In genomic region chr12:678747-679712, GRCh38 we compare ENCODE assay signal across 18 cellular contexts. TPM values are rescaled to one million over a fixed set of nuclear protein-coding genes. Genes with fewer than 3 reads are reported as not detected.
DNase-seq lines count a peak whose midpoint lies in the region; ATAC-seq, FAIRE-seq and TF ChIP-seq lines count a peak whose summit lies in the region.
"Had no signal": no experiment of that assay in that cellular context is flagged by ENCODE, and none has a peak within 500 bp of the region (broad histone marks: within the 10 kb centered on the region; RNA-seq: fewer than 3 reads in every experiment).

No MANE protein-coding gene starts in this region.

- H3K4me1 ChIP-seq in IMR-90 (ENCODE audit: control insufficient read depth, insufficient read depth, low read length) (no peaks in the 10 kb centered on the region), K562 (replicated peaks in 1 of 2; ENCODE audit: control insufficient read depth in 2 of 2, insufficient read depth in 2 of 2, low read length in 2 of 2) (peaks cover 0 to 5% of the 10 kb centered on the region in 2 experiments; a peak in 3 of 5 replicates)

- POLR2A ChIA-PET in IMR-90 (lab: Charles Lee; ENCODE audit: unreplicated experiment) = no interaction called here
- POLR2A ChIA-PET in K562 (lab: Yijun Ruan, JAX) = interaction anchor here (0.7 kb wide), 1 partner anchor 26 kb away, joined by 3 read pairs; no protein-coding TSS in a partner anchor

- no peak for TF ChIP-seq CTCF in IMR-90 (conservative IDR thresholded peaks at IDR 0.05; ENCODE audit: low read depth, low read length)
- TF ChIP-seq CTCF in K562 (IDR thresholded peaks at IDR 0.05 in 2 of 3, conservative IDR thresholded peaks at IDR 0.05 in 1 of 3; ENCODE audit: insufficient read depth in 2 of 3, low read depth in 1 of 3, low read length in 3 of 3) = no peak

- H3K9ac ChIP-seq in IMR-90 (ENCODE audit: low read depth, low read length) = no peak overlapping the region
- H3K9ac ChIP-seq in K562 (ENCODE audit: insufficient read depth in 1 of 2, low read depth in 2 of 2, low read length in 2 of 2) = no peak overlapping the region

- H3K9me1 ChIP-seq in IMR-90 (ENCODE audit: insufficient read depth, low read length) (no peaks in the 10 kb centered on the region), K562 (ENCODE audit: control insufficient read depth, insufficient read depth, low read length) (no peaks in the 10 kb centered on the region)

- whole genome bisulfite sequencing in IMR-90 (ENCODE audit: extremely low coverage in 2 of 2, insufficient read length in 1 of 2), 2 experiments = 80% methylated on average over 9 of the region's 17 CpGs; no CpG with 5 or more reads in 1 of the 2 experiments
- 51% methylated on average over 16 of the region's 17 CpGs for WGBS in K562 (ENCODE audit: insufficient coverage, low coverage, missing lambda C conversion rate)

- H3K79me2 ChIP-seq in K562 (ENCODE audit: control insufficient read depth, insufficient read depth, low read length) = no peaks in the 10 kb centered on the region

- peak overlapping the region; percentile 27 for H2AFZ ChIP-seq in IMR-90 (replicated peaks; ENCODE audit: low read length, poor library complexity)
- H2AFZ ChIP-seq in K562 (ENCODE audit: low read depth, low read length) = peak overlapping the region; percentile 44; the same call in 1 of the 2 replicates

- no peak overlapping the region for H2BK20ac ChIP-seq in IMR-90 (ENCODE audit: low read depth, low read length)

- TF ChIP-seq POLR2A in IMR-90 (IDR thresholded peaks at IDR 0.05; ENCODE audit: low read depth, low read length) (no peak), K562 (conservative IDR thresholded peaks at IDR 0.05) (no peak), erythroblast (IDR thresholded peaks at IDR 0.05; ENCODE audit: low read length) (no peak)

- H2BK15ac ChIP-seq in IMR-90 (ENCODE audit: low read depth, low read length) = no peak overlapping the region

- H3K4ac ChIP-seq in IMR-90 (ENCODE audit: low read depth, low read length) = no peak overlapping the region

- no peak overlapping the region for H2AK5ac ChIP-seq in IMR-90 (ENCODE audit: low read depth, low read length)

- no peak overlapping the region for H4K91ac ChIP-seq in IMR-90 (ENCODE audit: insufficient read depth, low read depth, low read length)

- no peak overlapping the region for H3K14ac ChIP-seq in IMR-90 (replicated peaks; ENCODE audit: low read depth, low read length)

- no peak overlapping the region for H3K18ac ChIP-seq in IMR-90 (ENCODE audit: low read depth, low read length)

- in situ Hi-C loops in IMR-90 (cut with MboI; ENCODE audit: low sequenced_read_pairs) (no loop called here), K562 (cut with MboI) (no loop called here)

- intact Hi-C loops in IMR-90 (cut with micrococcal nuclease) (no loop called here), K562 (cut with micrococcal nuclease) (no loop called here)

- TF ChIP-seq EP300 in K562 (IDR thresholded peaks at IDR 0.05; ENCODE audit: low read length) = no peak

- no peak overlapping the region for H4K8ac ChIP-seq in IMR-90 (ENCODE audit: low read depth in 2 of 2, low read length in 2 of 2)

- H3K27me3 ChIP-seq in IMR-90 (ENCODE audit: control insufficient read depth, insufficient read depth, low read length) (peaks cover 13% of the 10 kb centered on the region), K562 (ENCODE audit: control insufficient read depth in 2 of 2, insufficient read depth in 2 of 2, low read length in 2 of 2) (no peaks in the 10 kb centered on the region)
- H3K27me3 ChIP-seq: heart left ventricle had no signal

- CTCF ChIA-PET in IMR-90 (lab: Yijun Ruan, JAX) (no interaction called here), K562 (lab: Yijun Ruan, JAX; ENCODE audit: low intra/inter-chr PET ratio) (no interaction called here)

- no peak overlapping the region for H2BK120ac ChIP-seq in IMR-90 (ENCODE audit: low read depth, low read length)

- no peak for TF ChIP-seq RAD21 in IMR-90 (IDR thresholded peaks at IDR 0.05; ENCODE audit: low read length)
- TF ChIP-seq RAD21 in K562 (CRISPR knock-in tag; conservative IDR thresholded peaks at IDR 0.05 in 1 of 2, IDR thresholded peaks at IDR 0.05 in 1 of 2) = no peak

- no peak overlapping the region for H2AK9ac ChIP-seq in IMR-90 (replicated peaks; ENCODE audit: low read depth, low read length, poor library complexity)

- H4K20me1 ChIP-seq in IMR-90 (ENCODE audit: insufficient read depth, low read length) (no peaks in the 10 kb centered on the region), K562 (replicated peaks; ENCODE audit: control insufficient read depth, insufficient read depth, low read length) (no peaks in the 10 kb centered on the region)

- no peaks in the 10 kb centered on the region for H3K9me3 ChIP-seq in IMR-90 (ENCODE audit: control insufficient read depth, insufficient read depth, low read length)
- H3K9me3 ChIP-seq in K562 (replicated peaks; ENCODE audit: control insufficient read depth, insufficient read depth, low read depth, low read length) = no peaks in the 10 kb centered on the region
- H3K9me3 ChIP-seq: heart left ventricle had no signal

- H3K56ac ChIP-seq in IMR-90 (ENCODE audit: extremely low read depth, insufficient read depth, low read length) = no peak overlapping the region

- dilution Hi-C loops in IMR-90 (cut with HindIII; ENCODE audit: low sequenced_read_pairs, unreplicated experiment) = no loop called here

- H3K27ac ChIP-seq in IMR-90 (ENCODE audit: insufficient read depth, low read length) (no peak overlapping the region), K562 (ENCODE audit: extremely low read depth, low read depth, low read length) (no peak overlapping the region)
- H3K27ac ChIP-seq: heart left ventricle, SK-N-MC had no signal

- BruUV-seq in IMR-90 (replicated peaks; lab: Mats Ljungman, UMichigan) (no TSS peak), K562 (replicated peaks; lab: Mats Ljungman, UMichigan) (no TSS peak)

- H3K23ac ChIP-seq in IMR-90 (ENCODE audit: low read depth, low read length) = no peak overlapping the region

- no peak overlapping the region for H3K4me3 ChIP-seq in IMR-90 (ENCODE audit: insufficient read depth, low read depth, low read length)
- H3K4me3 ChIP-seq in K562 = no peak overlapping the region
- H3K4me3 ChIP-seq: heart left ventricle, SK-N-MC had no signal

- no peak overlapping the region for H4K5ac ChIP-seq in IMR-90 (ENCODE audit: low read depth, low read length)

- ATAC-seq in IMR-90 (ENCODE audit: low read depth) = no peak
- ATAC-seq in K562 = no peak
- ATAC-seq: HCT116, heart left ventricle, Panc1 had no signal

- FAIRE-seq in K562 (lab: Jason Lieb, UNC) = no peak

- DNase-seq in stimulated activated CD4-positive, alpha-beta T cell treated with anti-CD3 and anti-CD28 coated beads, Interleukin-15, amount 100 ng/mL, for 24 hours = peak; percentile 54
- no peak for DNase-seq in stimulated activated CD4-positive, alpha-beta T cell treated with anti-CD3 and anti-CD28 coated beads, Interleukin-12 subunit alpha, Interleukin-12 subunit beta, amount 100 ng/mL, for 4 hours
- DNase-seq in IMR-90 (no peak), K562 (ENCODE audit: extremely low read depth in 1 of 4, low spot score in 3 of 4) (no peak), AG08396 (ENCODE audit: low spot score) (no peak), DMS153 (lab: John Stamatoyannopoulos, UW) (no peak), erythroblast (lab: John Stamatoyannopoulos, UW) (no peak)
- DNase-seq: heart left ventricle; immature natural killer cell; KBM-7; NCI-H1048; NCI-H2107; posterior cingulate gyrus; stimulated activated CD4-positive, alpha-beta T cell treated with anti-CD3 and anti-CD28 coated beads, Interleukin-4, amount 100 ng/mL, for 1 hour; stimulated activated CD8-positive, alpha-beta memory T cell treated with anti-CD3 and anti-CD28 coated beads, Interleukin-4, amount 100 ng/mL, for 48 hours had no signal

- no peaks in the 10 kb centered on the region for H3K36me3 ChIP-seq in IMR-90 (ENCODE audit: control insufficient read depth, insufficient read depth, low read length)
- H3K36me3 ChIP-seq in K562 (ENCODE audit: control insufficient read depth, insufficient read depth, low read length) = no peaks in the 10 kb centered on the region
- H3K36me3 ChIP-seq: heart left ventricle had no signal

- H3K4me2 ChIP-seq in IMR-90 (ENCODE audit: low read depth, low read length) = no peak overlapping the region
- H3K4me2 ChIP-seq in K562 (ENCODE audit: insufficient read depth, low read length) = no peak overlapping the region

- no peak overlapping the region for H2BK5ac ChIP-seq in IMR-90 (ENCODE audit: low read depth, low read length, poor library complexity, severe bottlenecking)

- H3K79me1 ChIP-seq in IMR-90 (ENCODE audit: low read depth in 1 of 2, low read length in 2 of 2) = no peaks in the 10 kb centered on the region

TF ChIP-seq in IMR-90, 13 proteins besides CTCF, POLR2A, EP300 and RAD21 (continues in another document):
- no peak for TF ChIP-seq RCOR1 (IDR thresholded peaks at IDR 0.05; ENCODE audit: insufficient replicate concordance, low read length)
- no peak for TF ChIP-seq RFX5 (IDR thresholded peaks at IDR 0.05; ENCODE audit: low read depth, low read length)
- TF ChIP-seq NFE2L2 (IDR thresholded peaks at IDR 0.05; ENCODE audit: low read depth, low read length) = no peak

TF ChIP-seq in K562, 482 proteins besides CTCF, POLR2A, EP300 and RAD21 (continues in another document):
- TF ChIP-seq ELF1 (tag; IDR thresholded peaks at IDR 0.05) (no peak), CBX8 (IDR thresholded peaks at IDR 0.05; ENCODE audit: borderline replicate concordance, extremely low read depth, low read depth, low read length, poor library complexity, severe bottlenecking) (no peak), ZNF354B (CRISPR knock-in tag; IDR thresholded peaks at IDR 0.05) (no peak)

RNA-seq across cellular contexts. Expression of gene NINJ2, which starts 15.8 kb away (rescaled TPM):
- total RNA-seq in IMR-90 (2012; rRNA removed) (not detected in 2 replicates), K562 (2014; rRNA removed) (3.6 and 4.5 TPM in 2 replicates), K562 (2014; rRNA removed; fragmentation: Illumina TruSeq; extraction: Trizol) (1.7 and 3.3 TPM in 2 replicates), K562 (2015; rRNA removed; fragmentation: Illumina TruSeq; extraction: Trizol) (4.0 and 4.9 TPM in 2 replicates), K562 (2021) (2.3 and 2.6 TPM in 2 replicates)
- polyA plus RNA-seq in IMR-90 (2012; rRNA removed) (not detected in 2 replicates), K562 (2011; rRNA removed) (3.6 and 5.3 TPM in 2 replicates), K562 (2014; fragmentation: Illumina TruSeq; extraction: Trizol) (6.5 and 7.3 TPM in 2 replicates), K562 (2014; fragmentation: Nextera tagmentation; extraction: Ambion mirVana) (10 to 100 TPM; 10.6 to 16.0 TPM), K562 (2014; rRNA removed) (4.3 and 4.8 TPM in 2 replicates)
- polyA plus RNA-seq in IMR-90 (2012; cell fraction: cytosol; rRNA removed) = not detected in 2 replicates
- not detected in 2 replicates for polyA plus RNA-seq in IMR-90 (2012; cell fraction: nucleus; rRNA removed; ENCODE audit: low replicate concordance)
- 1.9 and 2.7 TPM in 2 replicates for total RNA-seq in K562 (2011; cell fraction: chromatin; rRNA removed; ENCODE audit: low replicate concordance)
- total RNA-seq in K562 (2011; cell fraction: nucleolus; rRNA removed) = 2.0 and 2.1 TPM in 2 replicates
- total RNA-seq in K562 (2011; cell fraction: nucleoplasm; rRNA removed) = 1.5 TPM in 2 replicates
- polyA plus RNA-seq in K562 (2011; cell fraction: cytosol; rRNA removed) = 13.1 and 19.4 TPM in 2 replicates
- 4.1 and 4.4 TPM in 2 replicates for polyA plus RNA-seq in K562 (2011; cell fraction: nucleus; rRNA removed)
- polyA plus RNA-seq in K562 (2012) = 5.8 and 7.2 TPM in 2 replicates
- 5.5 and 8.4 TPM in 2 replicates for polyA minus RNA-seq in K562 (2011; rRNA and poly(A)+ RNA removed)
- polyA minus RNA-seq in K562 (2011; cell fraction: cytosol; rRNA and poly(A)+ RNA removed) = 2.9 and 3.7 TPM in 2 replicates
- 0.81 and 2.6 TPM in 2 replicates for polyA minus RNA-seq in K562 (2011; cell fraction: nucleus; rRNA and poly(A)+ RNA removed)
